In the genomic region with DNA sequence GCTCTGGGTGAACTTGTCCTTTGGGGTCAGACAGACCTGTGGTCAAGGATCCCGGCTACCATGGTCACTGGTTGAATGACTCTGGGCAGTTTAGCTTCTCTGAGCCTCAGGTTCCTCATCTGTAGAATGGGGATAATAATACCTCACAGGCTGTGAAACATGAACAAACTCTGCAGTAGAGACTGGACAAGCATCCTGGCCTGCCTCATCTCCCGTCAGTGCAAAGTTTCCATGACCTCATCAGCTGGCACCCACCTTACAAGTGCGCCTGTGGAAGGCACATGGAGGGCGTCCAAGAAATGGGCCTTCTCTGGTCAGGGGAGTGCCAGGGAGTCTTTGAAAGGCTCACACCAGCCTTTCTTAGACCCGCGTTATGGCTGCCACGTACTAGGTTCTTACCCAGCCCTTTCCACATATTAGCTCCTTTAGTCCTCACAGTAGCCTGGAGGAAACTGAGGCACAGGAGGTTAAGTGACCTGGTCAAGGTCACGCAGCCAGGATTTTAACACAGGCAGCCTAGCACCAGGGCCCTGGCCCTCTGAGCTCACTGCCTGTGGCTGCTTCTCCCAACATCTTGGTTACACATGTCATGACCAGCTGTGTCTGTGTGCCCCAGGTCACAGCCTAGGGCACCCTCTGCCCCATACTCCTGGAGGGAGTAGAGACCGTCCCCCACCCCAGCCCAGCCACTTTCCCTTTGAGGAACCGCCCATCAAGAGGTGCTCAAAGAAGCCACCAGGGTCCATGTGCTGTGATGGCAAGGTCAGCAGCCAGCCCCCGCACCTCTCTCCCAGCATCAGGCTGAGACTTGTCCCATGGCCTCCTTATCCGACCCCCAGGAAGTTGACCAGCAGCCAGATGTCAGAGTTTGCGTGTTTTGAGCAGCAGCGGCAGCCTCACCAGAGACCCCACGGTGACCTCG, we compare ENCODE assay signal across 11 cellular contexts. TPM values are rescaled to one million over a fixed set of nuclear protein-coding genes. Genes with fewer than 3 reads are reported as not detected.
DNase-seq lines count a peak whose midpoint lies in the region; ATAC-seq and TF ChIP-seq lines count a peak whose summit lies in the region.
"Had no signal": no experiment of that assay in that cellular context is flagged by ENCODE, and none has a peak within 500 bp of the region (broad histone marks: within the 10 kb centered on the region; RNA-seq: fewer than 3 reads in every experiment).

No MANE protein-coding gene starts in this region.

- no peaks in the 10 kb centered on the region for H3K9me3 ChIP-seq in CD4-positive, alpha-beta T cell (ENCODE audit: control insufficient read depth, low read length)
- H3K9me3 ChIP-seq in adrenal gland (replicated peaks in 1 of 3) (no peaks in the 10 kb centered on the region), testis (no peaks in the 10 kb centered on the region)

- DNase-seq in CD4-positive, alpha-beta T cell, result no peak
- peak; percentile 79 to 92 (median 90) for DNase-seq in adrenal gland
- peak; percentile 82 for DNase-seq in fibroblast of the aortic adventitia (ENCODE audit: low read depth)
- no peak for DNase-seq in osteocyte (ENCODE audit: extremely low spot score, unreplicated experiment)
- no peak for DNase-seq in NCI-H748 treated with DMSO at 0.1 percent for 48 hours (lab: John Stamatoyannopoulos, UW)
- no peak for DNase-seq in SIG-M5 (lab: John Stamatoyannopoulos, UW)
- no peak for DNase-seq in testis
- DNase-seq in stimulated activated CD4-positive, alpha-beta T cell treated with anti-CD3 and anti-CD28 coated beads, Interleukin-2, amount 100 ng/mL, for 48 hours, result no peak
- DNase-seq: activated CD4-positive, alpha-beta T cell treated with anti-CD3 and anti-CD28 coated beads for 4 hours; Calu3; NCI-H2081 treated with DMSO at 0.1 percent for 48 hours had no signal

- no peak overlapping the region for H3K27ac ChIP-seq in CD4-positive, alpha-beta T cell (ENCODE audit: low read depth, low read length)
- H3K27ac ChIP-seq in adrenal gland (peak overlapping the region; percentile 80 to 97 (median 91)), testis (no peak overlapping the region)

- CTCF ChIA-PET in CD4-positive, alpha-beta T cell (lab: Charles Lee), result no interaction called here

- no peak for TF ChIP-seq CTCF in CD4-positive, alpha-beta T cell (IDR thresholded peaks at IDR 0.05)
- TF ChIP-seq CTCF in adrenal gland (IDR thresholded peaks at IDR 0.05) (no peak), fibroblast of the aortic adventitia (IDR thresholded peaks at IDR 0.05; ENCODE audit: insufficient read depth, low read length) (no peak), osteocyte (IDR thresholded peaks at IDR 0.05) (no peak), testis (IDR thresholded peaks at IDR 0.05) (no peak)

- no peak for ATAC-seq in CD4-positive, alpha-beta T cell (ENCODE audit: poor library complexity)

- no peak overlapping the region for H3K4me3 ChIP-seq in adrenal gland
- no peak overlapping the region for H3K4me3 ChIP-seq in fibroblast of the aortic adventitia (ENCODE audit: low read depth, low read length)
- no peak overlapping the region for H3K4me3 ChIP-seq in testis

- intact Hi-C loops in CD4-positive, alpha-beta T cell (cut with DNase I, micrococcal nuclease), result no loop called here
- intact Hi-C loops in adrenal gland (cut with DNase I) (no loop called here), testis (cut with DNase I; ENCODE audit: low total_unique reads) (no loop called here)

- peaks cover 8 to 12% of the 10 kb centered on the region in 2 donors for H3K4me1 ChIP-seq in adrenal gland (replicated peaks in 1 of 2)
- H3K4me1 ChIP-seq in testis, result no peaks in the 10 kb centered on the region

- 48 to 57% (median 49%) methylated on average over 13 to 16 of the region's 16 CpGs for WGBS in adrenal gland, 4 donors
- WGBS in testis, 2 donors, result 80 to 87% methylated on average over 9 to 16 of the region's 16 CpGs

- H3K27me3 ChIP-seq in CD4-positive, alpha-beta T cell (ENCODE audit: control insufficient read depth, insufficient read depth, low read length), result no peaks in the 10 kb centered on the region
- H3K27me3 ChIP-seq in adrenal gland (no peaks in the 10 kb centered on the region), testis (no peaks in the 10 kb centered on the region)

- H3K27ac Mint-ChIP-seq in CD4-positive, alpha-beta T cell, result peak overlapping the region; percentile 84
- H3K27ac Mint-ChIP-seq in osteocyte (ENCODE audit: unreplicated experiment), result peak overlapping the region; percentile 75

- TF ChIP-seq POLR2A in adrenal gland (IDR thresholded peaks at IDR 0.05) (no peak), testis (IDR thresholded peaks at IDR 0.05) (no peak)

- no peaks in the 10 kb centered on the region for H3K9me3 Mint-ChIP-seq in CD4-positive, alpha-beta T cell
- H3K9me3 Mint-ChIP-seq in osteocyte (ENCODE audit: unreplicated experiment), result no peaks in the 10 kb centered on the region

- peaks cover 29% of the 10 kb centered on the region for H3K4me1 Mint-ChIP-seq in CD4-positive, alpha-beta T cell (ENCODE audit: low read depth)
- peaks cover 10% of the 10 kb centered on the region for H3K4me1 Mint-ChIP-seq in osteocyte (ENCODE audit: unreplicated experiment)

- no peak overlapping the region for H3K4me3 Mint-ChIP-seq in CD4-positive, alpha-beta T cell
- H3K4me3 Mint-ChIP-seq in osteocyte (ENCODE audit: unreplicated experiment), result no peak overlapping the region

- peaks cover 78% of the 10 kb centered on the region for H3K36me3 Mint-ChIP-seq in CD4-positive, alpha-beta T cell (ENCODE audit: low read depth)
- H3K36me3 Mint-ChIP-seq in osteocyte (ENCODE audit: unreplicated experiment), result peaks cover 26% of the 10 kb centered on the region

- POLR2A ChIA-PET in CD4-positive, alpha-beta T cell (lab: Charles Lee), result interaction anchor here (0.7 kb wide), 1 partner anchor 148 kb away, joined by 3 read pairs; no protein-coding TSS in a partner anchor

- no peaks in the 10 kb centered on the region for H3K27me3 Mint-ChIP-seq in CD4-positive, alpha-beta T cell
- no peaks in the 10 kb centered on the region for H3K27me3 Mint-ChIP-seq in osteocyte (ENCODE audit: unreplicated experiment)

- H3K36me3 ChIP-seq in adrenal gland (replicated peaks in 1 of 2) (peaks cover 0 to 31% of the 10 kb centered on the region in 2 donors), testis (ENCODE audit: low read depth, missing control alignments) (no peaks in the 10 kb centered on the region)

RNA-seq across cellular contexts. Expression of a gene that starts 39.4 kb away (rescaled TPM):
- total RNA-seq in CD4-positive, alpha-beta T cell, result 10 to 100 TPM; 10.0 to 10.5 TPM
- total RNA-seq in adrenal gland, result 10 to 100 TPM; 11.9 to 58.8 (median 41.6) TPM
- 10 to 100 TPM; 28.5 to 94.8 (median 54.4) TPM for polyA plus RNA-seq in adrenal gland
- total RNA-seq in fibroblast of the aortic adventitia (ENCODE audit: low replicate concordance), result 47.3 and 54.9 TPM in 2 replicates
- 43.5 and 45.1 TPM in 2 replicates for total RNA-seq in osteocyte
- total RNA-seq in testis, result 10 to 100 TPM; 63.0 to 67.3 TPM
- 164 TPM for polyA plus RNA-seq in testis (ENCODE audit: insufficient read depth, low read depth, low replicate concordance)

Comparison
In these comparisons a context has a peak if more than half of its experiments do, and no peak if none do; other contexts are left out.
1. DNase-seq: peak in adrenal gland (7 of 7) and fibroblast of the aortic adventitia (single experiment); none in CD4-positive, alpha-beta T cell (0 of 10), osteocyte (single experiment), NCI-H748 treated with DMSO at 0.1 percent for 48 hours (single experiment), SIG-M5 (single experiment), testis (single experiment) and stimulated activated CD4-positive, alpha-beta T cell treated with anti-CD3 and anti-CD28 coated beads, Interleukin-2, amount 100 ng/mL, for 48 hours (0 of 2).
2. H3K27ac ChIP-seq: peak in adrenal gland (5 of 5); none in CD4-positive, alpha-beta T cell (single experiment) and testis (0 of 2).